In genomic region chr16:84913315-84913714, GRCh38 we compare ENCODE assay signal across 2 cellular contexts.
TF ChIP-seq lines count a peak whose summit lies in the region.

No MANE protein-coding gene starts in this region.

TF ChIP-seq in HepG2, 621 proteins besides CTCF, POLR2A, EP300 and RAD21 (continued from another document):
- TF ChIP-seq RERE (CRISPR knock-in tag; IDR thresholded peaks at IDR 0.05; ENCODE audit: low read depth) = no peak
- TF ChIP-seq NR2F6 (IDR thresholded peaks at IDR 0.05) = no peak
- TF ChIP-seq NR2F6 (CRISPR knock-in tag; IDR thresholded peaks at IDR 0.05) = no peak
- TF ChIP-seq GPN1 (CRISPR knock-in tag; IDR thresholded peaks at IDR 0.05; ENCODE audit: borderline replicate concordance) = no peak
- TF ChIP-seq ZNF709 (CRISPR knock-in tag; IDR thresholded peaks at IDR 0.05) = no peak
- no peak for TF ChIP-seq ZNF430 (CRISPR knock-in tag; IDR thresholded peaks at IDR 0.05)
- TF ChIP-seq ZNF282 (IDR thresholded peaks at IDR 0.05; ENCODE audit: partially characterized antibody) = no peak
- no peak for TF ChIP-seq MLLT10 (CRISPR knock-in tag; IDR thresholded peaks at IDR 0.05)
- no peak for TF ChIP-seq PHF21A (CRISPR knock-in tag; IDR thresholded peaks at IDR 0.05)
- TF ChIP-seq SP2 (CRISPR knock-in tag; IDR thresholded peaks at IDR 0.05) = no peak
- peak; percentile 80 for TF ChIP-seq BCL6 (CRISPR knock-in tag; IDR thresholded peaks at IDR 0.05)
- TF ChIP-seq GMEB2 (CRISPR knock-in tag; IDR thresholded peaks at IDR 0.05; ENCODE audit: low read depth) = no peak
- no peak for TF ChIP-seq ZFP36 (IDR thresholded peaks at IDR 0.05; ENCODE audit: borderline replicate concordance, low read depth, low read length, partially characterized antibody)
- TF ChIP-seq ZNF543 (CRISPR knock-in tag; IDR thresholded peaks at IDR 0.05) = no peak
- no peak for TF ChIP-seq ZNF713 (CRISPR knock-in tag; IDR thresholded peaks at IDR 0.05)
- no peak for TF ChIP-seq POGZ (CRISPR knock-in tag; IDR thresholded peaks at IDR 0.05)
TF ChIP-seq in HepG2: peak in this region for 2.

TF ChIP-seq in GM23338, 12 proteins besides CTCF, POLR2A, EP300 and RAD21 (continued from another document):
- TF ChIP-seq ZNF462 (CRISPR knock-in tag; IDR thresholded peaks at IDR 0.05) (no peak), CREB1 (CRISPR knock-in tag; IDR thresholded peaks at IDR 0.05; ENCODE audit: low read depth) (no peak), ETS1 (IDR thresholded peaks at IDR 0.05) (no peak), EZH2 (IDR thresholded peaks at IDR 0.05; ENCODE audit: low read depth, unreplicated experiment) (no peak), ZNF331 (CRISPR knock-in tag; IDR thresholded peaks at IDR 0.05; ENCODE audit: low read depth) (no peak), EZH2phosphoT487 (IDR thresholded peaks at IDR 0.05; ENCODE audit: unreplicated experiment) (no peak)
